ENCODE assay signal across 12 cellular contexts in genomic region chr6:53441035-53441493, GRCh38.
DNase-seq lines count a peak whose midpoint lies in the region; ATAC-seq, FAIRE-seq and TF ChIP-seq lines count a peak whose summit lies in the region.
"Had no signal": no experiment of that assay in that cellular context is flagged by ENCODE, and none has a peak within 500 bp of the region (broad histone marks: within the 10 kb centered on the region; RNA-seq: fewer than 3 reads in every experiment).

No MANE protein-coding gene starts in this region.

- 0 to 55% (median 32%) methylated on average over 1 of the region's 1 CpG for WGBS in stomach, 5 donors

- peaks cover 0 to 11% (median 2%) of the 10 kb centered on the region in 4 donors for H3K4me1 ChIP-seq in stomach

- intact Hi-C loops in stomach (cut with DNase I; ENCODE audit: low total_unique reads): no loop called here

- H3K9me3 ChIP-seq in MG63 (no peaks in the 10 kb centered on the region), stomach (no peaks in the 10 kb centered on the region)
- H3K9me3 ChIP-seq: gastrocnemius medialis, ovary, tibial artery had no signal

- H3K27ac ChIP-seq in stomach: no peak overlapping the region
- H3K27ac ChIP-seq: gastrocnemius medialis, ovary had no signal

- no peak for TF ChIP-seq CTCF in fibroblast of the aortic adventitia (IDR thresholded peaks at IDR 0.05; ENCODE audit: insufficient read depth, low read length)
- TF ChIP-seq CTCF in stomach (IDR thresholded peaks at IDR 0.05): no peak

- no peak for FAIRE-seq in GM19239 (lab: Jason Lieb, UNC)

- no peaks in the 10 kb centered on the region for H3K27me3 ChIP-seq in MG63
- no peaks in the 10 kb centered on the region for H3K27me3 ChIP-seq in stomach
- H3K27me3 ChIP-seq: gastrocnemius medialis, ovary, tibial artery had no signal

- H3K36me3 ChIP-seq in MG63 (no peaks in the 10 kb centered on the region), stomach (no peaks in the 10 kb centered on the region)
- H3K36me3 ChIP-seq: gastrocnemius medialis, ovary, tibial artery had no signal

- H3K4me3 ChIP-seq in MG63 (no peak overlapping the region), fibroblast of the aortic adventitia (ENCODE audit: low read depth, low read length) (no peak overlapping the region), stomach (no peak overlapping the region)
- H3K4me3 ChIP-seq: gastrocnemius medialis, ovary, tibial artery had no signal

- TF ChIP-seq EP300 in stomach (IDR thresholded peaks at IDR 0.05): no peak

- no peak for TF ChIP-seq POLR2A in stomach (IDR thresholded peaks at IDR 0.05)

- DNase-seq in EL: peak; percentile 22
- peak; percentile 23 for DNase-seq in MG63
- DNase-seq in fibroblast of the aortic adventitia (ENCODE audit: low read depth): peak; percentile 44
- DNase-seq in GM19239 (ENCODE audit: insufficient read length, low spot score): no peak
- no peak for DNase-seq in NCI-H1436 treated with DMSO at 0.1 percent for 48 hours (lab: John Stamatoyannopoulos, UW)
- no peak for DNase-seq in stomach
- DNase-seq: gastrocnemius medialis; ovary; stimulated activated CD4-positive, alpha-beta T cell treated with anti-CD3 and anti-CD28 coated beads, Interleukin-4, amount 100 ng/mL, for 4 hours; tibial artery had no signal

- ATAC-seq in GM18870 (IDR thresholded peaks at IDR 0.05; ENCODE audit: unreplicated experiment) (peak; percentile 66), HG03469 (IDR thresholded peaks at IDR 0.05; ENCODE audit: unreplicated experiment) (no peak)
- ATAC-seq: gastrocnemius medialis had no signal

Comparison
In these comparisons a context has a peak if more than half of its experiments do, and no peak if none do; other contexts are left out.
1. DNase-seq: peak in EL (single experiment), MG63 (single experiment) and fibroblast of the aortic adventitia (single experiment); none in GM19239 (single experiment), NCI-H1436 treated with DMSO at 0.1 percent for 48 hours (single experiment) and stomach (single experiment).